ENCODE assay signal across 1 cellular context in genomic region chr14:104687601-104688504, GRCh38.
A peak's percentile ranks its signal among the peaks of the same experiment; 100 is the strongest.
TF ChIP-seq lines count a peak whose summit lies in the region.

No MANE protein-coding gene starts in this region.

TF ChIP-seq in HepG2, 621 proteins besides CTCF, POLR2A, EP300 and RAD21 (continued from another document):
- no peak for TF ChIP-seq PLSCR1 (CRISPR knock-in tag; IDR thresholded peaks at IDR 0.05; ENCODE audit: borderline replicate concordance)
- no peak for TF ChIP-seq ZNF569 (CRISPR knock-in tag; IDR thresholded peaks at IDR 0.05; ENCODE audit: borderline replicate concordance)
- TF ChIP-seq FLYWCH1 (CRISPR knock-in tag; IDR thresholded peaks at IDR 0.05): peak; percentile 60; the same call in 1 of the 2 replicates
- TF ChIP-seq PREB (CRISPR knock-in tag; IDR thresholded peaks at IDR 0.05): no peak
- peak; percentile 83; the same call in 1 of the 2 replicates for TF ChIP-seq ZGPAT (CRISPR knock-in tag; IDR thresholded peaks at IDR 0.05)
- TF ChIP-seq ZHX1 (CRISPR knock-in tag; IDR thresholded peaks at IDR 0.05; ENCODE audit: low read depth): peak; percentile 39; the same call in 1 of the 2 replicates
- TF ChIP-seq CENPT (CRISPR knock-in tag; IDR thresholded peaks at IDR 0.05; ENCODE audit: low read depth): no peak; the same call in 1 of the 2 replicates
- peak; percentile 6; the same call in 1 of the 2 replicates for TF ChIP-seq NFYC (CRISPR knock-in tag; IDR thresholded peaks at IDR 0.05)
- TF ChIP-seq DZIP1 (CRISPR knock-in tag; IDR thresholded peaks at IDR 0.05): peak; percentile 43; the same call in 1 of the 2 replicates
- TF ChIP-seq TFDP2 (CRISPR knock-in tag; IDR thresholded peaks at IDR 0.05): 0 out of 2 replicates have a peak, but pooled peaks have one; percentile 27
- 0 out of 2 replicates have a peak, but pooled peaks have one; percentile 24 for TF ChIP-seq HMG20B (CRISPR knock-in tag; conservative IDR thresholded peaks at IDR 0.05)
- TF ChIP-seq ONECUT2 (CRISPR knock-in tag; IDR thresholded peaks at IDR 0.05): no peak
- no peak for TF ChIP-seq RFX3 (CRISPR knock-in tag; IDR thresholded peaks at IDR 0.05)
- TF ChIP-seq ESRRA (CRISPR knock-in tag; IDR thresholded peaks at IDR 0.05; ENCODE audit: low read depth): peak; percentile 67; the same call in 1 of the 2 replicates
- no peak for TF ChIP-seq JDP2 (CRISPR knock-in tag; IDR thresholded peaks at IDR 0.05; ENCODE audit: borderline replicate concordance)
- no peak for TF ChIP-seq ZNF33A (CRISPR knock-in tag; IDR thresholded peaks at IDR 0.05; ENCODE audit: borderline replicate concordance)
- no peak for TF ChIP-seq NR2F2 (IDR thresholded peaks at IDR 0.05; ENCODE audit: borderline replicate concordance, low read depth)
- no peak; the same call in 1 of the 2 replicates for TF ChIP-seq ZNF460 (CRISPR knock-in tag; IDR thresholded peaks at IDR 0.05; ENCODE audit: borderline replicate concordance)
- no peak for TF ChIP-seq FOXA1 (IDR thresholded peaks at IDR 0.05)
- TF ChIP-seq FOXA1 (CRISPR knock-in tag; IDR thresholded peaks at IDR 0.05): peak; percentile 72
- no peak for TF ChIP-seq SOX13 (IDR thresholded peaks at IDR 0.05)
- TF ChIP-seq SOX13 (CRISPR knock-in tag; conservative IDR thresholded peaks at IDR 0.05 in 1 of 2, IDR thresholded peaks at IDR 0.05 in 1 of 2): peak in 1 of 2 experiments; percentile 53; a peak in 2 of 4 replicates
